ENCODE assay signal across 8 cellular contexts in the genomic region with DNA sequence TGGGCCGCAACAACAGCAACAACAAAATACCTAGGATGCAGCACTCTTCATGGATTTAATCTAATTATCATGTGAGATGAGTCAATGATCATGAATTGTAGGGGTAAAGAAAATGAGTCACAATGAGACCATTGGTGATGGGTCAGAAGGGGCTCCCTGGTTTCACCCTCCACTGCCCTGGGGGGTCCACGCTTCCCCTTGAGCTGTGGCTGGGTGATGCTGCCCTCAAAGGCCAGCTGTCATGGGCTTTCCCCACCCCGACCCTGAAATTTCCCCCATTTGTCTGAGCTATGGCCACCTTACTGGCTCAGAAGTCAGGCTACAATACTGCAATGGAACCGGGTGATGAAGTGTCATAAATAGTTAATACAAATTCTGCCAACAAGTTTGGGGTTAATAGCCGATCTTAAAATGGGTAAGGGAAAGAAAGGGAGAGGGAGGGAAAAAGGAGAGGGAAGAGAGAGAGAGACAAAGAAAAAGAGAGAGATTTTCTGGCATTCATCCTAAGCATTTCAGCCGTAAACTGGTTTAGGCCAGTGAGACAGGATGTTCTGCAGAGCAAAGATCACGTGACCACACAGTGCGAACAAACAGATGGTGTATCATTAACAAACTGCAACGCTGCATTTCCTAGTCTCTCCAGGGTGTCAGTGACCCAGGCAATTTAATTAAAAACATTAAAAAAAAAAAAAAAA.
A peak's percentile ranks its signal among the peaks of the same experiment; 100 is the strongest.
DNase-seq lines count a peak whose midpoint lies in the region; ATAC-seq and TF ChIP-seq lines count a peak whose summit lies in the region.

No MANE protein-coding gene starts in this region.

- intact Hi-C loops in colonic mucosa (cut with DNase I): no loop called here

- H3K9ac ChIP-seq in Loucy (ENCODE audit: low read depth, low read length, poor library complexity, severe bottlenecking) (peak overlapping the region; percentile 62), colonic mucosa (ENCODE audit: low read depth in 2 of 2, low read length in 2 of 2) (peak overlapping the region in 1 of 2 donors; percentile 78)

- H3K4me2 ChIP-seq in Loucy (ENCODE audit: low read depth, low read length, poor library complexity, severe bottlenecking): peak overlapping the region; percentile 64

- H3K79me2 ChIP-seq in Loucy (ENCODE audit: insufficient read depth, low read length): no peaks in the 10 kb centered on the region

- H2AFZ ChIP-seq in Loucy (ENCODE audit: low read length): peak overlapping the region; percentile 68

- peak; percentile 14 for DNase-seq in BE2C
- DNase-seq in T follicular helper cell (ENCODE audit: low read depth): peak; percentile 33
- peak; percentile 80 for DNase-seq in colonic mucosa
- peak; percentile 87 to 90 for DNase-seq in lung microvascular endothelial cell (ENCODE audit: low read depth in 2 of 2)
- peak; percentile 38 to 70 for DNase-seq in stimulated activated naive CD8-positive, alpha-beta T cell treated with anti-CD3 and anti-CD28 coated beads, Interleukin-15, amount 100 ng/mL, for 72 hours

- peak; percentile 71 for ATAC-seq in GM19025 (IDR thresholded peaks at IDR 0.05; ENCODE audit: low read depth, unreplicated experiment)
- ATAC-seq in stimulated activated naive CD8-positive, alpha-beta T cell treated with anti-CD3 and anti-CD28 coated beads, Interleukin-15, amount 100 ng/mL, for 72 hours: peak; percentile 87
- no peak for ATAC-seq in GM21526 (IDR thresholded peaks at IDR 0.05; ENCODE audit: low FRiP score, unreplicated experiment)

- H3K27me3 Mint-ChIP-seq in stimulated activated naive CD8-positive, alpha-beta T cell treated with anti-CD3 and anti-CD28 coated beads, Interleukin-15, amount 100 ng/mL, for 72 hours: no peaks in the 10 kb centered on the region

- no peaks in the 10 kb centered on the region for H3K9me3 Mint-ChIP-seq in stimulated activated naive CD8-positive, alpha-beta T cell treated with anti-CD3 and anti-CD28 coated beads, Interleukin-15, amount 100 ng/mL, for 72 hours

- H3K4me3 ChIP-seq in BE2C (ENCODE audit: low read depth, low read length) (no peak overlapping the region), Loucy (ENCODE audit: low read length, poor library complexity, severe bottlenecking) (peak overlapping the region; percentile 49), colonic mucosa (no peak overlapping the region)

- no peaks in the 10 kb centered on the region for H3F3A ChIP-seq in Loucy (ENCODE audit: low read depth)

- H3K9me3 ChIP-seq in BE2C (no peaks in the 10 kb centered on the region), Loucy (ENCODE audit: insufficient read depth, low read depth, low read length) (no peaks in the 10 kb centered on the region), colonic mucosa (no peaks in the 10 kb centered on the region)

- H3K27ac ChIP-seq in colonic mucosa: peak overlapping the region; percentile 67

- H3K9me2 ChIP-seq in Loucy (replicated peaks; ENCODE audit: low read depth, low read length): no peaks in the 10 kb centered on the region

- no peaks in the 10 kb centered on the region for H3K4me1 ChIP-seq in BE2C
- H3K4me1 ChIP-seq in Loucy (ENCODE audit: insufficient read depth, low read length, poor library complexity, severe bottlenecking): peaks cover 28% of the 10 kb centered on the region
- peaks cover 6% of the 10 kb centered on the region for H3K4me1 ChIP-seq in colonic mucosa

- H3K4me3 Mint-ChIP-seq in stimulated activated naive CD8-positive, alpha-beta T cell treated with anti-CD3 and anti-CD28 coated beads, Interleukin-15, amount 100 ng/mL, for 72 hours: peak overlapping the region; percentile 39 to 48

- H3K27ac Mint-ChIP-seq in stimulated activated naive CD8-positive, alpha-beta T cell treated with anti-CD3 and anti-CD28 coated beads, Interleukin-15, amount 100 ng/mL, for 72 hours: peak overlapping the region; percentile 64 to 77

- no peak for TF ChIP-seq CTCF in BE2C (IDR thresholded peaks at IDR 0.05; ENCODE audit: low read depth, low read length)
- TF ChIP-seq CTCF in Loucy (conservative IDR thresholded peaks at IDR 0.05; ENCODE audit: low read length): no peak
- no peak for TF ChIP-seq CTCF in colonic mucosa (IDR thresholded peaks at IDR 0.05)

- H4K20me1 ChIP-seq in Loucy (ENCODE audit: insufficient read depth, low read length, poor library complexity, severe bottlenecking): no peaks in the 10 kb centered on the region

- no peaks in the 10 kb centered on the region for H3K27me3 ChIP-seq in BE2C
- no peaks in the 10 kb centered on the region for H3K27me3 ChIP-seq in Loucy (ENCODE audit: insufficient read depth, low read length, poor library complexity, severe bottlenecking)
- H3K27me3 ChIP-seq in colonic mucosa: no peaks in the 10 kb centered on the region

- H3K4me1 Mint-ChIP-seq in stimulated activated naive CD8-positive, alpha-beta T cell treated with anti-CD3 and anti-CD28 coated beads, Interleukin-15, amount 100 ng/mL, for 72 hours: peaks cover 49% of the 10 kb centered on the region

- no peaks in the 10 kb centered on the region for H3K36me3 ChIP-seq in BE2C
- no peaks in the 10 kb centered on the region for H3K36me3 ChIP-seq in Loucy (ENCODE audit: insufficient read depth, low read length)
- H3K36me3 ChIP-seq in colonic mucosa: no peaks in the 10 kb centered on the region

Comparison
In these comparisons a context has a peak if more than half of its experiments do, and no peak if none do; other contexts are left out.
1. DNase-seq: peak in every context shown above with its lines; median percentile 88 in lung microvascular endothelial cell; 80 in colonic mucosa; 54 in stimulated activated naive CD8-positive, alpha-beta T cell treated with anti-CD3 and anti-CD28 coated beads, Interleukin-15, amount 100 ng/mL, for 72 hours; 33 in T follicular helper cell; 14 in BE2C.